Comparison of ENCODE assay signal across 8 cellular contexts in the genomic region with DNA sequence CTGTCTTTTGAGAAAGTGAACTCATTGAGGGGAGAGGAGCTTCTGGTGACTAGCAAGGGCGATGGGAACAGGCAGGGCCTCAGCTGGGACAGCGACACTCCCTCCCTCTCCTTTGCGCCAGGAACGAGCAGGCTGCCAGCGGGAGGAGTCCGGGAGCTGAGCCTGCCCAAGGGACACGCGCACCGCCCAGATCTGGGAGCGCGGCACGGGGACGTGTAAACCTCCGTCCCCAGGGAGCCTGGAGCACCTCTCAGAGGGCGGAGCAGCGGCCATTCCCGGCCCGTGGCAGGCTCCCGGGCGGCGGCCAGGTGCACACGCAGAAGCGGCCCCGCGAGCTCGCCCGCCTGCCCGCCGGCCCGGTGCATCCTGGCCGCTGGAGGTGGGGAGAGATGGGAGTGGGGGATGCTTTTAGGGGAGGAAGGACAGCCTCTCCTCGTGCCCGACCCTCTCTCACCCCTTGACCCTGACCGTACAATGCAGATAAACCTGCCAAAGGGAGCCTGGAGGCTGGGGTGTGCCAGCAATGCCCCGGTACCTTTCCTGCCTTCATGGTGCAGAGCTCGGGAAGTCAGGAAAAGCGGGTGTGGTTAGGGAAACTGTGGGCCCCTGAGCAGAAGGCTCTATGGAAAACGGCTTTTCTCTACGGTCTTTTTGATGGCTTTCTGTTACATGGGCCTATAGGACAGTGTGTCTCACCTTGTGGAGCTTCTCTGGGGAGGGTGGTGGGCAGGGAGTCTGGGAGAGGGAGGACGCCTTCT. TPM values are rescaled to one million over a fixed set of nuclear protein-coding genes. Genes with fewer than 3 reads are reported as not detected.
DNase-seq lines count a peak whose midpoint lies in the region; ATAC-seq and TF ChIP-seq lines count a peak whose summit lies in the region.

No MANE protein-coding gene starts in this region.

- H3K27ac Mint-ChIP-seq in activated CD4-positive, alpha-beta T cell treated with anti-CD3 and anti-CD28 coated beads, Interleukin-2, amount 10 ng/mL, durations not matched to agents 7 days and 5 days, result no peak overlapping the region

- H3K27ac ChIP-seq in Panc1 (ENCODE audit: low read length) (no peak overlapping the region), left ventricle myocardium inferior (replicated peaks) (peak overlapping the region; percentile 81), rectal smooth muscle tissue (ENCODE audit: low read depth, low read length) (no peak overlapping the region)

- no peaks in the 10 kb centered on the region for H3K36me3 ChIP-seq in Panc1 (ENCODE audit: control insufficient read depth, insufficient read depth, low read length)
- no peaks in the 10 kb centered on the region for H3K36me3 ChIP-seq in left ventricle myocardium inferior
- H3K36me3 ChIP-seq in rectal smooth muscle tissue (ENCODE audit: control insufficient read depth, insufficient read depth, low read length), result no peaks in the 10 kb centered on the region

- POLR2A ChIA-PET in Panc1 (lab: Charles Lee), result no interaction called here
- POLR2A ChIA-PET in activated CD4-positive, alpha-beta T cell treated with anti-CD3 and anti-CD28 coated beads, Interleukin-2, amount 10 ng/mL, durations not matched to agents 7 days and 5 days (lab: Charles Lee), result no interaction called here

- H3K36me3 Mint-ChIP-seq in activated CD4-positive, alpha-beta T cell treated with anti-CD3 and anti-CD28 coated beads, Interleukin-2, amount 10 ng/mL, durations not matched to agents 7 days and 5 days (ENCODE audit: low read depth), result no peaks in the 10 kb centered on the region

- peaks cover 28% of the 10 kb centered on the region for H3K27me3 Mint-ChIP-seq in activated CD4-positive, alpha-beta T cell treated with anti-CD3 and anti-CD28 coated beads, Interleukin-2, amount 10 ng/mL, durations not matched to agents 7 days and 5 days

- H3K4me1 ChIP-seq in Panc1 (ENCODE audit: control insufficient read depth, insufficient read depth, low read length), result no peaks in the 10 kb centered on the region
- peaks cover 24% of the 10 kb centered on the region for H3K4me1 ChIP-seq in left ventricle myocardium inferior
- peaks cover 2% of the 10 kb centered on the region for H3K4me1 ChIP-seq in rectal smooth muscle tissue (ENCODE audit: control insufficient read depth, insufficient read depth, low read length)

- no peaks in the 10 kb centered on the region for H3K4me1 Mint-ChIP-seq in activated CD4-positive, alpha-beta T cell treated with anti-CD3 and anti-CD28 coated beads, Interleukin-2, amount 10 ng/mL, durations not matched to agents 7 days and 5 days

- no peaks in the 10 kb centered on the region for H3K9me3 ChIP-seq in Panc1 (ENCODE audit: control insufficient read depth, insufficient read depth, low read depth, low read length)
- no peaks in the 10 kb centered on the region for H3K9me3 ChIP-seq in left ventricle myocardium inferior (replicated peaks)

- intact Hi-C loops in Panc1 (cut with micrococcal nuclease; ENCODE audit: unreplicated experiment), result no loop called here
- intact Hi-C loops in left ventricle myocardium inferior (cut with micrococcal nuclease), result no loop called here

- in situ Hi-C loops in Panc1 (cut with HindIII; ENCODE audit: low pct_unique_long_range_greater_than_20kb, low sequenced_read_pairs), result no loop called here

- DNase-seq in H4 (ENCODE audit: low spot score), result peak; percentile 35
- DNase-seq in Panc1 (ENCODE audit: low read depth, low spot score), result no peak
- peak; percentile 83 for DNase-seq in left ventricle myocardium inferior
- DNase-seq in activated CD4-positive, alpha-beta T cell treated with anti-CD3 and anti-CD28 coated beads, Interleukin-2, amount 50 U/mL, for 4 hours, result no peak
- DNase-seq in activated CD4-positive, alpha-beta T cell treated with anti-CD3 and anti-CD28 coated beads, Interleukin-2, amount 10 ng/mL, durations not matched to agents 7 days and 5 days, result no peak

- no TSS peak for BruUV-seq in Panc1 (replicated peaks; lab: Mats Ljungman, UMichigan)

- TF ChIP-seq CTCF in Panc1 (IDR thresholded peaks at IDR 0.05) (no peak), left ventricle myocardium inferior (IDR thresholded peaks at IDR 0.05; ENCODE audit: borderline replicate concordance) (no peak)

- CTCF ChIA-PET in Panc1 (lab: Charles Lee), result interaction anchor here (0.6 kb wide), 1 partner anchor 813 kb away, joined by 3 read pairs; no protein-coding TSS in a partner anchor
- CTCF ChIA-PET in activated CD4-positive, alpha-beta T cell treated with anti-CD3 and anti-CD28 coated beads, Interleukin-2, amount 10 ng/mL, durations not matched to agents 7 days and 5 days (lab: Charles Lee), result interaction anchor here (0.6 kb wide), 1 partner anchor 14 kb away, joined by 3 read pairs; no protein-coding TSS in a partner anchor

- no peak overlapping the region for H3K4me3 Mint-ChIP-seq in activated CD4-positive, alpha-beta T cell treated with anti-CD3 and anti-CD28 coated beads, Interleukin-2, amount 10 ng/mL, durations not matched to agents 7 days and 5 days

- ATAC-seq in Panc1, result peak; percentile 96
- ATAC-seq in HG03457 (IDR thresholded peaks at IDR 0.05; ENCODE audit: unreplicated experiment), result no peak
- ATAC-seq in GM18519 (IDR thresholded peaks at IDR 0.05; ENCODE audit: low FRiP score, unreplicated experiment), result no peak

- H3K9me3 Mint-ChIP-seq in activated CD4-positive, alpha-beta T cell treated with anti-CD3 and anti-CD28 coated beads, Interleukin-2, amount 10 ng/mL, durations not matched to agents 7 days and 5 days, result no peaks in the 10 kb centered on the region

- peak overlapping the region; percentile 33 to 40 for H3K4me3 ChIP-seq in Panc1 (ENCODE audit: low read depth in 2 of 2, low read length in 2 of 2)
- peak overlapping the region; percentile 65 for H3K4me3 ChIP-seq in left ventricle myocardium inferior
- H3K4me3 ChIP-seq in rectal smooth muscle tissue (ENCODE audit: low read length), result peak overlapping the region; percentile 17

- H3K27me3 ChIP-seq in Panc1 (ENCODE audit: control insufficient read depth, insufficient read depth, low read length), result peaks cover 35% of the 10 kb centered on the region
- no peaks in the 10 kb centered on the region for H3K27me3 ChIP-seq in left ventricle myocardium inferior (ENCODE audit: low read depth)
- H3K27me3 ChIP-seq in rectal smooth muscle tissue (ENCODE audit: control insufficient read depth, insufficient read depth, low read length), result no peaks in the 10 kb centered on the region

- no peak overlapping the region for H3K9ac ChIP-seq in rectal smooth muscle tissue (ENCODE audit: low read length)

RNA-seq across cellular contexts. Expression of a gene that starts 2.2 kb away (rescaled TPM):
- total RNA-seq in H4 (2014; rRNA removed; shearing (Covaris generic)), result 0.39 TPM in 1 of 2 replicates, not detected in the other
- total RNA-seq in Panc1 (2021; ENCODE audit: unreplicated experiment) (not detected), left ventricle myocardium inferior (1.9 TPM)
- polyA plus RNA-seq in Panc1 (2012; ENCODE audit: insufficient read length), result not detected
- not detected for total RNA-seq in activated CD4-positive, alpha-beta T cell treated with anti-CD3 and anti-CD28 coated beads, Interleukin-2, amount 10 ng/mL, durations not matched to agents 7 days and 5 days

Comparison
In these comparisons a context has a peak if more than half of its experiments do, and no peak if none do; other contexts are left out.
1. DNase-seq: peak in H4 (single experiment) and left ventricle myocardium inferior (single experiment); none in Panc1 (single experiment), activated CD4-positive, alpha-beta T cell treated with anti-CD3 and anti-CD28 coated beads, Interleukin-2, amount 50 U/mL, for 4 hours (0 of 2) and activated CD4-positive, alpha-beta T cell treated with anti-CD3 and anti-CD28 coated beads, Interleukin-2, amount 10 ng/mL, durations not matched to agents 7 days and 5 days (single experiment).
2. Peak in every context shown above with its lines, with median percentiles within 50 percentile points of each other: H3K4me3 ChIP-seq.